18 cellular contexts compared by ENCODE assay signal in genomic region chr6:89782222-89782621, GRCh38. TPM values are rescaled to one million over a fixed set of nuclear protein-coding genes. Genes with fewer than 3 reads are reported as not detected.
DNase-seq lines count a peak whose midpoint lies in the region; ATAC-seq, FAIRE-seq and TF ChIP-seq lines count a peak whose summit lies in the region.
"Had no signal": no experiment of that assay in that cellular context is flagged by ENCODE, and none has a peak within 500 bp of the region (broad histone marks: within the 10 kb centered on the region; RNA-seq: fewer than 3 reads in every experiment).

No MANE protein-coding gene starts in this region.

- H3K9me1 ChIP-seq in keratinocyte (ENCODE audit: control insufficient read depth, extremely low read depth, insufficient read depth, low read length) = no peaks in the 10 kb centered on the region

- TF ChIP-seq RAD21 in H1 (IDR thresholded peaks at IDR 0.05 in 1 of 2, conservative IDR thresholded peaks at IDR 0.05 in 1 of 2; ENCODE audit: low read depth in 2 of 2, low read length in 2 of 2) = no peak

- ATAC-seq in right lobe of liver (peak in 3 of 4 donors; percentile 21 to 42 (median 33)), HG03432 (IDR thresholded peaks at IDR 0.05; ENCODE audit: unreplicated experiment) (no peak)
- no peak for ATAC-seq in effector memory CD8-positive, alpha-beta T cell (replicated peaks)
- ATAC-seq: CD8-positive, alpha-beta T cell; HCT116 had no signal

- no peak overlapping the region for H3K18ac ChIP-seq in H1 (ENCODE audit: extremely low read depth, low read length)

- no peak overlapping the region for H4K91ac ChIP-seq in H1 (replicated peaks; ENCODE audit: insufficient read length, low read length)

- H3K4me2 ChIP-seq in H1 (ENCODE audit: insufficient read depth in 1 of 2, low read depth in 2 of 2, low read length in 2 of 2) = no peak overlapping the region
- no peak overlapping the region for H3K4me2 ChIP-seq in keratinocyte (ENCODE audit: control insufficient read depth, extremely low read depth, insufficient read depth, low read depth, low read length)
- H3K4me2 ChIP-seq: BLaER1 treated with 17β-estradiol and CSF1 and Interleukin-3, amounts not matched to agents 10 nM and 100 nM had no signal

- peaks cover 0 to 3% of the 10 kb centered on the region in 2 experiments for H4K20me1 ChIP-seq in H1 (replicated peaks in 1 of 2; ENCODE audit: control insufficient read depth in 1 of 2, insufficient read depth in 2 of 2, low read length in 2 of 2)
- no peaks in the 10 kb centered on the region for H4K20me1 ChIP-seq in keratinocyte (ENCODE audit: control insufficient read depth, extremely low read depth, insufficient read depth, low read length)
- H4K20me1 ChIP-seq: BLaER1 treated with 17β-estradiol and CSF1 and Interleukin-3, amounts not matched to agents 10 nM and 100 nM had no signal

- no peak for DNase-seq in RWPE1 (ENCODE audit: low spot score)
- no peak for DNase-seq in H1 (ENCODE audit: low read depth in 1 of 2, low spot score in 2 of 2)
- no peak for DNase-seq in keratinocyte (ENCODE audit: low read depth, low spot score)
- peak in 1 of 3 donors; percentile 72 for DNase-seq in right lobe of liver
- DNase-seq in effector memory CD8-positive, alpha-beta T cell = no peak
- no peak for DNase-seq in NCI-H524 treated with DMSO at 0.1 percent for 48 hours (lab: John Stamatoyannopoulos, UW)
- DNase-seq: Calu3; CD8-positive, alpha-beta T cell; DMS79 treated with DMSO at 0.1 percent for 48 hours; GF-D8; HFFc6 had no signal

- no peak for FAIRE-seq in H1 (lab: Jason Lieb, UNC)
- FAIRE-seq in keratinocyte (lab: Jason Lieb, UNC) = peak; percentile 75
- FAIRE-seq: H54, HTR-8/SVneo had no signal

- H3K9ac ChIP-seq in H1 (replicated peaks in 1 of 4; ENCODE audit: extremely low read depth in 1 of 4, low read depth in 3 of 4, low read length in 3 of 4) (no peak overlapping the region), keratinocyte (ENCODE audit: control insufficient read depth, extremely low read depth, insufficient read depth, low read length) (no peak overlapping the region)
- H3K9ac ChIP-seq: BLaER1 treated with 17β-estradiol and CSF1 and Interleukin-3, amounts not matched to agents 10 nM and 100 nM had no signal

- H4K5ac ChIP-seq in H1 (ENCODE audit: insufficient read length, low read depth, low read length) = no peak overlapping the region

- CTCF ChIA-PET in RWPE1 (lab: Yijun Ruan, JAX) = no interaction called here
- CTCF ChIA-PET in H1 (lab: Charles Lee; ENCODE audit: partially characterized antibody) = interaction anchor here (0.9 kb wide), 1 partner anchor 14 kb away, joined by 4 read pairs; no protein-coding TSS in a partner anchor

- no peak overlapping the region for H3K4ac ChIP-seq in H1 (replicated peaks; ENCODE audit: insufficient read length, low read depth, low read length)

- no peaks in the 10 kb centered on the region for H3K9me3 Mint-ChIP-seq in effector memory CD8-positive, alpha-beta T cell
- H3K9me3 Mint-ChIP-seq: CD8-positive, alpha-beta T cell; HFFc6 had no signal

- H3K23ac ChIP-seq in H1 (ENCODE audit: insufficient read length) = no peak overlapping the region

- no peak overlapping the region for H3K4me3 Mint-ChIP-seq in effector memory CD8-positive, alpha-beta T cell
- H3K4me3 Mint-ChIP-seq: B cell; CD8-positive, alpha-beta T cell; HFFc6; IgD-negative memory B cell had no signal

- H3K36me3 Mint-ChIP-seq in effector memory CD8-positive, alpha-beta T cell (ENCODE audit: insufficient read depth) = peaks cover 68% of the 10 kb centered on the region

- H3K4me3 ChIP-seq in H1 (ENCODE audit: extremely low read depth in 1 of 4, insufficient read depth in 2 of 4, low read depth in 3 of 4, low read length in 4 of 4) (no peak overlapping the region), keratinocyte (ENCODE audit: control insufficient read depth in 2 of 3, extremely low read depth in 1 of 3, insufficient read depth in 2 of 3, low read depth in 1 of 3, low read length in 3 of 3) (no peak overlapping the region), right lobe of liver (no peak overlapping the region)
- H3K4me3 ChIP-seq: BLaER1 treated with 17β-estradiol and CSF1 and Interleukin-3, amounts not matched to agents 10 nM and 100 nM had no signal

- H3K14ac ChIP-seq in H1 (ENCODE audit: insufficient read length) = no peak overlapping the region

- TF ChIP-seq CTCF in RWPE1 (conservative IDR thresholded peaks at IDR 0.05; ENCODE audit: low read depth) = no peak
- TF ChIP-seq CTCF in H1 (IDR thresholded peaks at IDR 0.05; ENCODE audit: control extremely low read depth in 1 of 3, insufficient read depth in 1 of 3, low read depth in 1 of 3, low read length in 3 of 3) = no peak
- no peak for TF ChIP-seq CTCF in keratinocyte (optimal IDR thresholded peaks at IDR 0.05 in 1 of 3, IDR thresholded peaks at IDR 0.05 in 1 of 3, conservative IDR thresholded peaks at IDR 0.05 in 1 of 3; ENCODE audit: extremely low read depth in 1 of 3, insufficient read depth in 2 of 3, low read length in 3 of 3)
- TF ChIP-seq CTCF in right lobe of liver (IDR thresholded peaks at IDR 0.05) = no peak

- H3K27me3 ChIP-seq in H1 (replicated peaks in 1 of 4; ENCODE audit: control insufficient read depth in 3 of 4, extremely low read depth in 1 of 4, insufficient read depth in 3 of 4, low read length in 3 of 4) (no peaks in the 10 kb centered on the region), keratinocyte (ENCODE audit: control insufficient read depth, extremely low read depth, insufficient read depth, low read length) (no peaks in the 10 kb centered on the region), right lobe of liver (no peaks in the 10 kb centered on the region)
- H3K27me3 ChIP-seq: BLaER1 treated with 17β-estradiol and CSF1 and Interleukin-3, amounts not matched to agents 10 nM and 100 nM had no signal

- H2BK12ac ChIP-seq in H1 (ENCODE audit: low read depth, low read length) = no peak overlapping the region

- H3K79me2 ChIP-seq in H1 (ENCODE audit: control insufficient read depth in 1 of 2, insufficient read depth in 2 of 2, low read length in 2 of 2) = no peaks in the 10 kb centered on the region
- no peaks in the 10 kb centered on the region for H3K79me2 ChIP-seq in keratinocyte (ENCODE audit: control insufficient read depth, insufficient read depth, low read length)

- TF ChIP-seq POLR2A in H1 (IDR thresholded peaks at IDR 0.05; ENCODE audit: control extremely low read depth in 1 of 2, low read depth in 2 of 2, low read length in 2 of 2) = no peak
- TF ChIP-seq POLR2A in right lobe of liver (IDR thresholded peaks at IDR 0.05) = no peak

- H3K27ac Mint-ChIP-seq in effector memory CD8-positive, alpha-beta T cell = peak overlapping the region in 1 of 2 donors; percentile 44
- H3K27ac Mint-ChIP-seq: B cell; CD8-positive, alpha-beta T cell; HFFc6; IgD-negative memory B cell had no signal

- no peak overlapping the region for H2BK15ac ChIP-seq in H1 (ENCODE audit: low read length)

- intact Hi-C loops in right lobe of liver (cut with DNase I) = no loop called here

- no peaks in the 10 kb centered on the region for H3K4me1 ChIP-seq in H1 (replicated peaks in 1 of 4; ENCODE audit: control insufficient read depth in 3 of 4, insufficient read depth in 4 of 4, low read length in 3 of 4)
- H3K4me1 ChIP-seq in keratinocyte (ENCODE audit: control insufficient read depth, extremely low read depth, insufficient read depth, low read length) = no peaks in the 10 kb centered on the region
- peaks cover 0 to 52% (median 11%) of the 10 kb centered on the region in 4 donors for H3K4me1 ChIP-seq in right lobe of liver
- H3K4me1 ChIP-seq: BLaER1 treated with 17β-estradiol and CSF1 and Interleukin-3, amounts not matched to agents 10 nM and 100 nM had no signal

- no peaks in the 10 kb centered on the region for H3K9me3 ChIP-seq in H1 (ENCODE audit: insufficient read depth in 2 of 2, low read depth in 1 of 2, low read length in 1 of 2)
- no peaks in the 10 kb centered on the region for H3K9me3 ChIP-seq in keratinocyte (ENCODE audit: control insufficient read depth, low read depth, low read length)
- H3K9me3 ChIP-seq in right lobe of liver = no peaks in the 10 kb centered on the region

- POLR2A ChIA-PET in RWPE1 (lab: Yijun Ruan, JAX; ENCODE audit: low non-redundant PET) = no interaction called here
- POLR2A ChIA-PET in H1 (lab: Charles Lee; ENCODE audit: partially characterized antibody) = interaction anchor here (0.7 kb wide), 1 partner anchor 13 kb away, joined by 3 read pairs; no protein-coding TSS in a partner anchor

- H3K4me1 Mint-ChIP-seq in effector memory CD8-positive, alpha-beta T cell (ENCODE audit: low read depth in 2 of 2) = no peaks in the 10 kb centered on the region
- H3K4me1 Mint-ChIP-seq: B cell had no signal

- no peaks in the 10 kb centered on the region for H3K27me3 Mint-ChIP-seq in effector memory CD8-positive, alpha-beta T cell
- H3K27me3 Mint-ChIP-seq: B cell, IgD-negative memory B cell had no signal

- no peaks in the 10 kb centered on the region for H3K23me2 ChIP-seq in H1 (ENCODE audit: low read depth, low read length)

- no peak for TF ChIP-seq EP300 in H1 (IDR thresholded peaks at IDR 0.05; ENCODE audit: borderline replicate concordance in 1 of 2, low read depth in 2 of 2, low read length in 2 of 2)

- 95% methylated on average over 1 of the region's 1 CpG; no CpG with 5 or more reads in 1 of the 2 experiments for WGBS in H1 (ENCODE audit: extremely low coverage in 1 of 2, insufficient coverage in 1 of 2, insufficient read length in 1 of 2, insufficient replicate concordance in 2 of 2, low coverage in 1 of 2, low lambda C conversion rate in 2 of 2, missing lambda C conversion rate in 1 of 2), 2 experiments
- WGBS in right lobe of liver (ENCODE audit: insufficient coverage, low coverage, low lambda C conversion rate, missing lambda C conversion rate) = 25% methylated on average over 1 of the region's 1 CpG

- H3K36me3 ChIP-seq in H1 (ENCODE audit: control insufficient read depth in 2 of 4, insufficient read depth in 4 of 4, low read length in 3 of 4) (peaks cover 26 to 87% (median 62%) of the 10 kb centered on the region in 4 experiments), keratinocyte (ENCODE audit: control insufficient read depth in 2 of 2, extremely low read depth in 1 of 2, insufficient read depth in 2 of 2, low read length in 2 of 2) (peaks cover 5 to 11% of the 10 kb centered on the region in 2 experiments), right lobe of liver (peaks cover 0 to 3% (median 0%) of the 10 kb centered on the region in 4 donors)

- H3K27ac ChIP-seq in RWPE1 (peak overlapping the region; percentile 28; the same call in 1 of the 2 replicates), H1 (ENCODE audit: low read depth, low read length) (peak overlapping the region; percentile 45), keratinocyte (ENCODE audit: control insufficient read depth, insufficient read depth, low read length) (no peak overlapping the region), right lobe of liver (peak overlapping the region in 2 of 3 donors; percentile 80)
- H3K27ac ChIP-seq: BLaER1 treated with 17β-estradiol and CSF1 and Interleukin-3, amounts not matched to agents 10 nM and 100 nM had no signal

- H2BK5ac ChIP-seq in H1 (ENCODE audit: low read depth, low read length) = no peak overlapping the region

- H4K8ac ChIP-seq in H1 (ENCODE audit: extremely low read depth, insufficient read depth, low read length) = no peak overlapping the region

- H2BK120ac ChIP-seq in H1 (replicated peaks; ENCODE audit: low read depth, low read length) = no peak overlapping the region

- H2BK20ac ChIP-seq in H1 (ENCODE audit: low read length) = no peak overlapping the region

- dilution Hi-C loops in keratinocyte (cut with MboI; ENCODE audit: extremely low pct_ligation_motif_present, low sequenced_read_pairs) = no loop called here

- H3K79me1 ChIP-seq in H1 (ENCODE audit: low read depth, low read length) = no peaks in the 10 kb centered on the region

- no peak overlapping the region for H2AK5ac ChIP-seq in H1 (ENCODE audit: low read depth, low read length)

- no peak overlapping the region for H3K56ac ChIP-seq in H1 (replicated peaks; ENCODE audit: insufficient read length, low read depth, low read length)

- H2AFZ ChIP-seq in H1 (ENCODE audit: low read length) (no peak overlapping the region), keratinocyte (ENCODE audit: control insufficient read depth, low read length) (no peak overlapping the region)

RNA-seq across cellular contexts. Expression of gene MDN1, which starts 37.4 kb away (rescaled TPM):
- total RNA-seq in H1 (2021; fragmentation: NEBNext Ultra II Directional; extraction: Animal tissue kit (Norgen Biotek cat#: 25700)) = 175 and 179 TPM in 2 replicates
- polyA plus RNA-seq in H1 (2011; rRNA removed) (35.4 and 53.5 TPM in 2 replicates), keratinocyte (6.7 to 16.0 TPM (median 10.1 TPM) in 3 replicates)
- polyA plus RNA-seq in H1 (2011; cell fraction: cytosol; rRNA removed) = 41.6 TPM
- 97.2 TPM for polyA plus RNA-seq in H1 (2011; cell fraction: nucleus; rRNA removed)
- 68.2 to 120 TPM (median 83.1 TPM) in 4 replicates for polyA plus RNA-seq in H1 (2012, experiment 1 of 2)
- polyA plus RNA-seq in H1 (2012, experiment 2 of 2) = 6.9 TPM
- 64.9 TPM for polyA plus RNA-seq in H1 (2013, experiment 1 of 2)
- 55.1 TPM for polyA plus RNA-seq in H1 (2013, experiment 2 of 2)
- polyA minus RNA-seq in H1 (2011; rRNA and poly(A)+ RNA removed) = 88.8 and 110 TPM in 2 replicates
- polyA minus RNA-seq in H1 (2011; cell fraction: cytosol; rRNA and poly(A)+ RNA removed) = 68.4 TPM
- polyA minus RNA-seq in H1 (2011; cell fraction: nucleus; rRNA and poly(A)+ RNA removed) = 163 TPM
- 6.5 TPM for polyA plus RNA-seq in keratinocyte (2011; ENCODE audit: low read depth)
- polyA plus RNA-seq in keratinocyte (2011; cell fraction: cytosol; rRNA removed) = 4.8 and 9.1 TPM in 2 replicates
- 47.8 and 64.0 TPM in 2 replicates for polyA plus RNA-seq in keratinocyte (2011; cell fraction: nucleus; rRNA removed)
- 14.3 and 14.9 TPM in 2 replicates for polyA plus RNA-seq in keratinocyte (2012; ENCODE audit: low replicate concordance)
- polyA minus RNA-seq in keratinocyte = 14.1 to 38.4 TPM (median 21.3 TPM) in 3 replicates
- polyA minus RNA-seq in keratinocyte (2011; cell fraction: cytosol; rRNA and poly(A)+ RNA removed) = 6.3 TPM
- polyA minus RNA-seq in keratinocyte (2011; cell fraction: nucleus; rRNA and poly(A)+ RNA removed) = 38.2 and 65.8 TPM in 2 replicates
- 10 to 100 TPM; 13.8 to 49.6 (median 25.5) TPM for total RNA-seq in right lobe of liver

RNA-seq across cellular contexts. Expression of gene CASP8AP2, which starts 47.5 kb away (rescaled TPM):
- total RNA-seq in H1 (2021; fragmentation: NEBNext Ultra II Directional; extraction: Animal tissue kit (Norgen Biotek cat#: 25700)) = 31.5 and 32.1 TPM in 2 replicates
- polyA plus RNA-seq in H1 (2011; rRNA removed) (4.4 and 6.9 TPM in 2 replicates), keratinocyte (4.9 to 8.5 TPM (median 5.4 TPM) in 3 replicates)
- 8.8 TPM for polyA plus RNA-seq in H1 (2011; cell fraction: cytosol; rRNA removed)
- 8.8 TPM for polyA plus RNA-seq in H1 (2011; cell fraction: nucleus; rRNA removed)
- 10.7 to 20.9 TPM (median 14.5 TPM) in 4 replicates for polyA plus RNA-seq in H1 (2012, experiment 1 of 2)
- polyA plus RNA-seq in H1 (2012, experiment 2 of 2) = 1.0 TPM
- polyA plus RNA-seq in H1 (2013, experiment 1 of 2) = 20.2 TPM
- polyA plus RNA-seq in H1 (2013, experiment 2 of 2) = 18.4 TPM
- 36.1 and 39.4 TPM in 2 replicates for polyA minus RNA-seq in H1 (2011; rRNA and poly(A)+ RNA removed)
- 16.6 TPM for polyA minus RNA-seq in H1 (2011; cell fraction: cytosol; rRNA and poly(A)+ RNA removed)
- 75.3 TPM for polyA minus RNA-seq in H1 (2011; cell fraction: nucleus; rRNA and poly(A)+ RNA removed)
- 18.4 TPM for polyA plus RNA-seq in keratinocyte (2011; ENCODE audit: low read depth)
- 1.8 and 3.6 TPM in 2 replicates for polyA plus RNA-seq in keratinocyte (2011; cell fraction: cytosol; rRNA removed)
- polyA plus RNA-seq in keratinocyte (2011; cell fraction: nucleus; rRNA removed) = 7.3 and 10.0 TPM in 2 replicates
- polyA plus RNA-seq in keratinocyte (2012; ENCODE audit: low replicate concordance) = 4.4 and 5.3 TPM in 2 replicates
- 2.3 to 14.3 TPM (median 6.7 TPM) in 3 replicates for polyA minus RNA-seq in keratinocyte
- polyA minus RNA-seq in keratinocyte (2011; cell fraction: cytosol; rRNA and poly(A)+ RNA removed) = 4.6 TPM
- polyA minus RNA-seq in keratinocyte (2011; cell fraction: nucleus; rRNA and poly(A)+ RNA removed) = 7.6 and 15.6 TPM in 2 replicates
- total RNA-seq in right lobe of liver = 1 to 10 TPM; 3.9 to 6.2 (median 5.0) TPM

Comparison
In these comparisons a context has a peak if more than half of its experiments do, and no peak if none do; other contexts are left out.
1. ATAC-seq: peak in right lobe of liver (3 of 4); none in HG03432 (single experiment) and effector memory CD8-positive, alpha-beta T cell (single experiment).